In genomic region chr22:21651521-21652009, GRCh38 we compare ENCODE assay signal across 9 cellular contexts. TPM values are rescaled to one million over a fixed set of nuclear protein-coding genes. Genes with fewer than 3 reads are reported as not detected.
DNase-seq lines count a peak whose midpoint lies in the region; ATAC-seq and TF ChIP-seq lines count a peak whose summit lies in the region.
"Had no signal": no experiment of that assay in that cellular context is flagged by ENCODE, and none has a peak within 500 bp of the region (broad histone marks: within the 10 kb centered on the region; RNA-seq: fewer than 3 reads in every experiment).

No MANE protein-coding gene starts in this region.

- no TSS peak for BruUV-seq in Calu3 (replicated peaks; lab: Mats Ljungman, UMichigan)

- peak overlapping the region; percentile 88 for H3K27ac ChIP-seq in GM23338 (ENCODE audit: low read depth)
- H3K27ac ChIP-seq in RWPE1: peak overlapping the region; percentile 69
- H3K27ac ChIP-seq in gastrocnemius medialis: peak overlapping the region in 1 of 4 donors; percentile 41

- H3K4me1 ChIP-seq in GM23338 (ENCODE audit: insufficient read depth) (peaks cover 21% of the 10 kb centered on the region), gastrocnemius medialis (peaks cover 0 to 17% of the 10 kb centered on the region in 2 donors)

- no peaks in the 10 kb centered on the region for H3K9me2 ChIP-seq in GM23338 (ENCODE audit: insufficient read depth)

- CTCF ChIA-PET in Calu3 (lab: Charles Lee): interaction anchor here (1.9 kb wide), 1 partner anchor 9 kb away, joined by 12 read pairs; the partner anchor contains the start of gene SDF2L1
- CTCF ChIA-PET in RWPE1 (lab: Yijun Ruan, JAX): no interaction called here

- H3K27me3 ChIP-seq in GM23338 (ENCODE audit: insufficient read depth): no peaks in the 10 kb centered on the region
- H3K27me3 ChIP-seq in gastrocnemius medialis: peaks cover 0 to 1% (median 1%) of the 10 kb centered on the region in 3 donors

- no peak for TF ChIP-seq POLR2A in gastrocnemius medialis (IDR thresholded peaks at IDR 0.05)

- no peaks in the 10 kb centered on the region for H3K9me3 ChIP-seq in gastrocnemius medialis

- peaks cover 25% of the 10 kb centered on the region for H3K4me1 Mint-ChIP-seq in Calu3 (ENCODE audit: low read depth, unreplicated experiment)
- peaks cover 24% of the 10 kb centered on the region for H3K4me1 Mint-ChIP-seq in GM23338

- no peak for TF ChIP-seq CTCF in Calu3 (IDR thresholded peaks at IDR 0.05; ENCODE audit: unreplicated experiment)
- TF ChIP-seq CTCF in GM23338 (conservative IDR thresholded peaks at IDR 0.05; ENCODE audit: low read depth in 2 of 2): no peak
- no peak for TF ChIP-seq CTCF in RWPE1 (conservative IDR thresholded peaks at IDR 0.05; ENCODE audit: low read depth)
- TF ChIP-seq CTCF in gastrocnemius medialis (IDR thresholded peaks at IDR 0.05 in 4 of 5, conservative IDR thresholded peaks at IDR 0.05 in 1 of 5): no peak
- TF ChIP-seq CTCF in GM10266 (IDR thresholded peaks at IDR 0.05; ENCODE audit: control insufficient read depth, insufficient read depth, low read depth, missing control alignments): no peak

- H3K27me3 Mint-ChIP-seq in Calu3 (ENCODE audit: unreplicated experiment): no peaks in the 10 kb centered on the region
- peaks cover 8% of the 10 kb centered on the region for H3K27me3 Mint-ChIP-seq in GM23338 (ENCODE audit: insufficient read depth, low read depth, poor library complexity)

- intact Hi-C loops in Calu3 (cut with micrococcal nuclease; ENCODE audit: unreplicated experiment) (loop anchor here (1.0 kb wide), 1 partner anchor 21 kb away; the partner anchor contains the start of gene YDJC), gastrocnemius medialis (cut with DNase I; ENCODE audit: low total_unique reads) (no loop called here)

- peaks cover 7% of the 10 kb centered on the region for H3K79me2 ChIP-seq in GM23338 (replicated peaks; ENCODE audit: insufficient read depth)

- H3K4me3 Mint-ChIP-seq in Calu3 (ENCODE audit: low read depth, unreplicated experiment): peak overlapping the region; percentile 98
- peak overlapping the region; percentile 94 for H3K4me3 Mint-ChIP-seq in GM23338

- H3K4me3 ChIP-seq in GM23338 (peak overlapping the region; percentile 62), gastrocnemius medialis (peak overlapping the region; percentile 58 to 83 (median 66))

- H3K36me3 Mint-ChIP-seq in Calu3 (ENCODE audit: insufficient read depth, unreplicated experiment) (peaks cover 74% of the 10 kb centered on the region), GM23338 (ENCODE audit: low read depth) (peaks cover 32% of the 10 kb centered on the region)

- ATAC-seq in GM23338: peak; percentile 10
- ATAC-seq in gastrocnemius medialis: no peak
- no peak for ATAC-seq in HG02763 (IDR thresholded peaks at IDR 0.05; ENCODE audit: unreplicated experiment)

- H3K4me2 ChIP-seq in GM23338: peak overlapping the region; percentile 87

- peaks cover 13% of the 10 kb centered on the region; the same call in 1 of the 2 replicates for H3K36me3 ChIP-seq in GM23338 (ENCODE audit: insufficient read depth)
- no peaks in the 10 kb centered on the region for H3K36me3 ChIP-seq in gastrocnemius medialis

- peak overlapping the region; percentile 91 for H3K27ac Mint-ChIP-seq in Calu3 (ENCODE audit: unreplicated experiment)
- H3K27ac Mint-ChIP-seq in GM23338: peak overlapping the region; percentile 97

- peak overlapping the region; percentile 95 for H2AFZ ChIP-seq in GM23338

- DNase-seq in Calu3 (no peak), GM23338 (ENCODE audit: low spot score) (no peak), RWPE1 (ENCODE audit: low spot score) (no peak), germinal center (ENCODE audit: low spot score) (peak; percentile 34), gastrocnemius medialis (no peak), NCI-H1105 treated with DMSO at 0.1 percent for 48 hours (lab: John Stamatoyannopoulos, UW) (no peak), GM10266 (ENCODE audit: extremely low spot score) (no peak)

- H3K9me3 Mint-ChIP-seq in Calu3 (ENCODE audit: low read depth, unreplicated experiment): no peaks in the 10 kb centered on the region
- H3K9me3 Mint-ChIP-seq in GM23338: no peaks in the 10 kb centered on the region

- POLR2A ChIA-PET in RWPE1 (lab: Yijun Ruan, JAX; ENCODE audit: low non-redundant PET): no interaction called here

- peaks cover 36% of the 10 kb centered on the region for H3F3A ChIP-seq in GM23338 (replicated peaks; ENCODE audit: low read depth)

- in situ Hi-C loops in gastrocnemius medialis (cut with MboI; ENCODE audit: low sequenced_read_pairs in 4 of 4): no loop called here

- no peaks in the 10 kb centered on the region; the same call in 1 of the 2 replicates for H4K20me1 ChIP-seq in GM23338 (replicated peaks; ENCODE audit: insufficient read depth)

TF ChIP-seq in GM23338, 12 proteins besides CTCF, POLR2A, EP300 and RAD21:
- TF ChIP-seq REST (IDR thresholded peaks at IDR 0.05; ENCODE audit: unreplicated experiment) (no peak), JUNB (IDR thresholded peaks at IDR 0.05; ENCODE audit: unreplicated experiment) (no peak), ZNF331 (CRISPR knock-in tag; IDR thresholded peaks at IDR 0.05; ENCODE audit: low read depth) (no peak), STAT1 (IDR thresholded peaks at IDR 0.05; ENCODE audit: unreplicated experiment) (no peak), ZNF114 (CRISPR knock-in tag; IDR thresholded peaks at IDR 0.05) (no peak)
TF ChIP-seq in GM23338: peak in this region for 0.

RNA-seq across cellular contexts. Expression of gene SDF2L1, which starts 9.5 kb away (rescaled TPM):
- total RNA-seq in Calu3 (2022): 87.0 and 88.2 TPM in 2 replicates
- total RNA-seq in GM23338 (2014; rRNA removed; shearing (Covaris generic)): 60.3 and 62.3 TPM in 2 replicates
- polyA plus RNA-seq in GM23338 (2016; fragmentation: Nextera tagmentation; extraction: Ambion mirVana): 72.7 and 74.8 TPM in 2 replicates
- 10 to 100 TPM in 3 of 4 donors, 1 to 10 TPM in 1; 8.5 to 33.2 (median 23.3) TPM for total RNA-seq in gastrocnemius medialis

RNA-seq across cellular contexts. Expression of gene PPIL2, which starts 14.2 kb away (rescaled TPM):
- 46.9 and 50.5 TPM in 2 replicates for total RNA-seq in Calu3 (2022)
- total RNA-seq in GM23338 (2014; rRNA removed; shearing (Covaris generic)): 30.7 and 34.1 TPM in 2 replicates
- polyA plus RNA-seq in GM23338 (2016; fragmentation: Nextera tagmentation; extraction: Ambion mirVana): 21.6 and 23.0 TPM in 2 replicates
- total RNA-seq in gastrocnemius medialis: 10 to 100 TPM; 16.8 to 24.8 (median 20.5) TPM

RNA-seq across cellular contexts. Expression of gene CCDC116, which starts 19.0 kb away (rescaled TPM):
- total RNA-seq in Calu3 (2022) (0.17 TPM in 1 of 2 replicates, not detected in the other), gastrocnemius medialis (under 1 TPM in 2 of 4 donors, not detected in 2; 0.20 to 0.22 TPM)
- 0.14 TPM in 1 of 2 replicates, not detected in the other for total RNA-seq in GM23338 (2014; rRNA removed; shearing (Covaris generic))
- 0.35 TPM in 1 of 2 replicates, not detected in the other for polyA plus RNA-seq in GM23338 (2016; fragmentation: Nextera tagmentation; extraction: Ambion mirVana)
- total RNA-seq: SK-MEL-5 had no signal

RNA-seq across cellular contexts. Expression of gene YDJC, which starts 21.7 kb away (rescaled TPM):
- total RNA-seq in Calu3 (2022) (57.9 and 64.2 TPM in 2 replicates), gastrocnemius medialis (10 to 100 TPM in 1 of 4 donors, 1 to 10 TPM in 3; 5.2 to 10.8 (median 6.3) TPM)
- total RNA-seq in GM23338 (2014; rRNA removed; shearing (Covaris generic)): 58.8 and 83.7 TPM in 2 replicates
- 53.3 and 58.4 TPM in 2 replicates for polyA plus RNA-seq in GM23338 (2016; fragmentation: Nextera tagmentation; extraction: Ambion mirVana)
